ENCODE assay signal across 31 cellular contexts in the genomic region with DNA sequence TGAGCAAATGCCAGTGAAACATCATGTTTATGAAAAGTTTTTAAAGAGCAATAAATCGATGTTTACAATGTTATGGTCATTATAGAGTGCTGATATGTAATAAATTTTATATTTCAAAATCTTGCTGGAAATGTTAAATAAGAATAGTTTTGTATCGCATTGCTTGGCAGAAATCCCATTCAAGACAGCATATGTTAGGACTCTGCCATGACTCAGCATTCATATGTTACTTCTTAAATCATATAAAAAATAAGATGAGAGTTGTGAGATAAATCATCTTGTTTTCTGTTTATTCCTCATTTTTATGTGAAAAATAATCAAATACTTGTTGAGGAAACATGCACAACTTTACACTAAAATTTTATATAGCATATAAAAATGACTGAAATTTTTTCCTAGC.
DNase-seq lines count a peak whose midpoint lies in the region; ATAC-seq, FAIRE-seq and TF ChIP-seq lines count a peak whose summit lies in the region.
"Had no signal": no experiment of that assay in that cellular context is flagged by ENCODE, and none has a peak within 500 bp of the region (broad histone marks: within the 10 kb centered on the region; RNA-seq: fewer than 3 reads in every experiment).

No MANE protein-coding gene starts in this region.

- intact Hi-C loops in MCF 10A (cut with micrococcal nuclease) (no loop called here), breast epithelium (cut with DNase I; ENCODE audit: low total_unique reads) (no loop called here), PC-9 (cut with micrococcal nuclease; ENCODE audit: unreplicated experiment) (no loop called here)

- no peaks in the 10 kb centered on the region for H3K23me2 ChIP-seq in H1 (ENCODE audit: low read depth, low read length)

- TF ChIP-seq POLR2A in breast epithelium (IDR thresholded peaks at IDR 0.05) (no peak), H1 (IDR thresholded peaks at IDR 0.05; ENCODE audit: control extremely low read depth in 1 of 2, low read depth in 2 of 2, low read length in 2 of 2) (no peak)

- H2AFZ ChIP-seq in PC-9: peak overlapping the region; percentile 36; the same call in 1 of the 2 replicates
- no peak overlapping the region for H2AFZ ChIP-seq in H1 (ENCODE audit: low read length)

- H2BK120ac ChIP-seq in H1 (replicated peaks; ENCODE audit: low read depth, low read length): no peak overlapping the region

- no peak overlapping the region for H3K56ac ChIP-seq in H1 (replicated peaks; ENCODE audit: insufficient read length, low read depth, low read length)

- no peak for TF ChIP-seq RAD21 in H1 (IDR thresholded peaks at IDR 0.05 in 1 of 2, conservative IDR thresholded peaks at IDR 0.05 in 1 of 2; ENCODE audit: low read depth in 2 of 2, low read length in 2 of 2)

- H3K36me3 ChIP-seq in breast epithelium: no peaks in the 10 kb centered on the region
- no peaks in the 10 kb centered on the region for H3K36me3 ChIP-seq in PC-9 (ENCODE audit: low read depth)
- no peaks in the 10 kb centered on the region for H3K36me3 ChIP-seq in H1 (ENCODE audit: control insufficient read depth in 2 of 4, insufficient read depth in 4 of 4, low read length in 3 of 4)
- H3K36me3 ChIP-seq: BLaER1 treated with 17β-estradiol and CSF1 and Interleukin-3, amounts not matched to agents 10 nM and 100 nM; colonic mucosa; gastrocnemius medialis; lower lobe of right lung; pancreas; right atrium auricular region; upper lobe of right lung had no signal

- no peak overlapping the region for H3K27ac Mint-ChIP-seq in MCF 10A (ENCODE audit: low read depth, unreplicated experiment)
- H3K27ac Mint-ChIP-seq: activated CD4-positive, alpha-beta T cell treated with anti-CD3 and anti-CD28 coated beads, Interleukin-2, amount 10 ng/mL, durations not matched to agents 24 days and 14 days; activated naive CD8-positive, alpha-beta T cell; activated T-helper 2 cell treated with anti-CD3 and anti-CD28 coated beads, Interferon-gamma antibody, Interleukin-2, Interleukin-4, amounts not matched to agents 10 μg/mL and 5 μg/mL and 100 μg/mL, durations not matched to agents 14 hours and 24 hours and 36 hours; brain; nephron progenitor cell; T-helper 1 cell treated with Interleukin-12 subunit alpha and Interleukin-12 subunit beta and Interleukin-4 antibody, amounts not matched to agents 30 μg/mL and 1 μg/mL, for 36 hours had no signal

- no peaks in the 10 kb centered on the region for H3K36me3 Mint-ChIP-seq in MCF 10A (ENCODE audit: insufficient read depth, unreplicated experiment)
- H3K36me3 Mint-ChIP-seq: activated naive CD8-positive, alpha-beta T cell; brain had no signal

- TF ChIP-seq CTCF in MCF 10A (IDR thresholded peaks at IDR 0.05; ENCODE audit: unreplicated experiment): no peak
- no peak for TF ChIP-seq CTCF in breast epithelium (IDR thresholded peaks at IDR 0.05)
- no peak for TF ChIP-seq CTCF in PC-9 (conservative IDR thresholded peaks at IDR 0.05)
- no peak for TF ChIP-seq CTCF in H1 (IDR thresholded peaks at IDR 0.05; ENCODE audit: control extremely low read depth in 1 of 3, insufficient read depth in 1 of 3, low read depth in 1 of 3, low read length in 3 of 3)

- no peaks in the 10 kb centered on the region for H3K79me1 ChIP-seq in H1 (ENCODE audit: low read depth, low read length)

- no peak overlapping the region for H3K4me3 Mint-ChIP-seq in MCF 10A (ENCODE audit: unreplicated experiment)
- H3K4me3 Mint-ChIP-seq: activated CD4-positive, alpha-beta T cell treated with anti-CD3 and anti-CD28 coated beads, Interleukin-2, amount 10 ng/mL, durations not matched to agents 24 days and 14 days; activated naive CD8-positive, alpha-beta T cell; brain; nephron progenitor cell; T-helper 1 cell treated with Interleukin-12 subunit alpha and Interleukin-12 subunit beta and Interleukin-4 antibody, amounts not matched to agents 30 μg/mL and 1 μg/mL, for 36 hours had no signal

- no peak overlapping the region for H3K18ac ChIP-seq in H1 (ENCODE audit: extremely low read depth, low read length)

- no peaks in the 10 kb centered on the region for H3F3A ChIP-seq in PC-9 (ENCODE audit: insufficient read depth, low read depth)

- H3K4ac ChIP-seq in H1 (replicated peaks; ENCODE audit: insufficient read length, low read depth, low read length): no peak overlapping the region

- no peak overlapping the region for H2AK5ac ChIP-seq in H1 (ENCODE audit: low read depth, low read length)

- no peak overlapping the region for H2BK5ac ChIP-seq in H1 (ENCODE audit: low read depth, low read length)

- BruUV-seq in MCF 10A (replicated peaks; lab: Mats Ljungman, UMichigan) (no TSS peak), PC-9 (replicated peaks; lab: Mats Ljungman, UMichigan) (no TSS peak)

- POLR2A ChIA-PET in MCF 10A (lab: Yijun Ruan, JAX) (no interaction called here), PC-9 (lab: Charles Lee; ENCODE audit: unreplicated experiment) (no interaction called here), H1 (lab: Charles Lee; ENCODE audit: partially characterized antibody) (no interaction called here)

- H3K9ac ChIP-seq in H1 (replicated peaks in 1 of 4; ENCODE audit: extremely low read depth in 1 of 4, low read depth in 3 of 4, low read length in 3 of 4): no peak overlapping the region
- H3K9ac ChIP-seq: BLaER1 treated with 17β-estradiol and CSF1 and Interleukin-3, amounts not matched to agents 10 nM and 100 nM had no signal

- no peak overlapping the region for H2BK12ac ChIP-seq in H1 (ENCODE audit: low read depth, low read length)

- H4K20me1 ChIP-seq in PC-9 (ENCODE audit: insufficient read depth): no peaks in the 10 kb centered on the region
- H4K20me1 ChIP-seq in H1 (replicated peaks in 1 of 2; ENCODE audit: control insufficient read depth in 1 of 2, insufficient read depth in 2 of 2, low read length in 2 of 2): no peaks in the 10 kb centered on the region
- H4K20me1 ChIP-seq: BLaER1 treated with 17β-estradiol and CSF1 and Interleukin-3, amounts not matched to agents 10 nM and 100 nM had no signal

- no peak overlapping the region for H2BK20ac ChIP-seq in H1 (ENCODE audit: low read length)

- H3K4me3 ChIP-seq in breast epithelium (no peak overlapping the region), PC-9 (no peak overlapping the region), H1 (ENCODE audit: extremely low read depth in 1 of 4, insufficient read depth in 2 of 4, low read depth in 3 of 4, low read length in 4 of 4) (no peak overlapping the region)
- H3K4me3 ChIP-seq: BLaER1 treated with 17β-estradiol and CSF1 and Interleukin-3, amounts not matched to agents 10 nM and 100 nM; colonic mucosa; gastrocnemius medialis; lower lobe of right lung; mucosa of descending colon; pancreas; right atrium auricular region; upper lobe of right lung had no signal

- H4K5ac ChIP-seq in H1 (ENCODE audit: insufficient read length, low read depth, low read length): no peak overlapping the region

- no peaks in the 10 kb centered on the region for H3K4me1 Mint-ChIP-seq in MCF 10A (ENCODE audit: insufficient read depth, unreplicated experiment)
- H3K4me1 Mint-ChIP-seq: activated CD4-positive, alpha-beta T cell treated with anti-CD3 and anti-CD28 coated beads, Interleukin-2, amount 10 ng/mL, durations not matched to agents 24 days and 14 days; brain; nephron progenitor cell had no signal

- CTCF ChIA-PET in MCF 10A (lab: Yijun Ruan, JAX) (no interaction called here), PC-9 (lab: Charles Lee) (no interaction called here), H1 (lab: Charles Lee; ENCODE audit: partially characterized antibody) (no interaction called here)

- H3K27me3 Mint-ChIP-seq in MCF 10A (ENCODE audit: insufficient read depth, unreplicated experiment): no peaks in the 10 kb centered on the region
- H3K27me3 Mint-ChIP-seq: activated CD4-positive, alpha-beta T cell treated with anti-CD3 and anti-CD28 coated beads, Interleukin-2, amount 10 ng/mL, durations not matched to agents 24 days and 14 days; activated naive CD8-positive, alpha-beta T cell had no signal

- H3K79me2 ChIP-seq in PC-9 (ENCODE audit: low read depth): no peaks in the 10 kb centered on the region
- no peaks in the 10 kb centered on the region for H3K79me2 ChIP-seq in H1 (ENCODE audit: control insufficient read depth in 1 of 2, insufficient read depth in 2 of 2, low read length in 2 of 2)

- 88% methylated on average over 2 of the region's 2 CpGs; no CpG with 5 or more reads in 1 of the 2 experiments for WGBS in H1 (ENCODE audit: extremely low coverage in 1 of 2, insufficient coverage in 1 of 2, insufficient read length in 1 of 2, insufficient replicate concordance in 2 of 2, low coverage in 1 of 2, low lambda C conversion rate in 2 of 2, missing lambda C conversion rate in 1 of 2), 2 experiments

- no peak overlapping the region for H4K8ac ChIP-seq in H1 (ENCODE audit: extremely low read depth, insufficient read depth, low read length)

- H3K4me1 ChIP-seq in breast epithelium: no peaks in the 10 kb centered on the region
- H3K4me1 ChIP-seq in PC-9 (replicated peaks; ENCODE audit: insufficient read depth): no peaks in the 10 kb centered on the region
- no peaks in the 10 kb centered on the region for H3K4me1 ChIP-seq in H1 (replicated peaks in 1 of 4; ENCODE audit: control insufficient read depth in 3 of 4, insufficient read depth in 4 of 4, low read length in 3 of 4)
- H3K4me1 ChIP-seq: BLaER1 treated with 17β-estradiol and CSF1 and Interleukin-3, amounts not matched to agents 10 nM and 100 nM; Caco-2; colonic mucosa; gastrocnemius medialis; lower lobe of right lung; pancreas; right atrium auricular region; upper lobe of right lung had no signal

- no peak overlapping the region for H4K91ac ChIP-seq in H1 (replicated peaks; ENCODE audit: insufficient read length, low read length)

- DNase-seq in MCF 10A (ENCODE audit: unreplicated experiment) (peak; percentile 44), breast epithelium (ENCODE audit: low spot score in 2 of 2) (no peak), PC-9 (no peak), H1 (ENCODE audit: low read depth in 1 of 2, low spot score in 2 of 2) (no peak), NCI-H510A treated with DMSO at 0.1 percent for 48 hours (lab: John Stamatoyannopoulos, UW) (no peak)
- no peak for DNase-seq in stimulated activated CD4-positive, alpha-beta T cell treated with anti-CD3 and anti-CD28 coated beads, Interleukin-12 subunit alpha, Interleukin-12 subunit beta, amount 100 ng/mL, for 4 hours
- DNase-seq: 8988T; activated CD4-positive, alpha-beta T cell treated with anti-CD3 and anti-CD28 coated beads, Interleukin-2, amount 10 ng/mL, durations not matched to agents 24 days and 14 days; Caco-2; colonic mucosa; gastrocnemius medialis; H7; KBM-7; kidney; lower lobe of right lung; mucosa of descending colon; MV-4-11; NCI-H1694 treated with DMSO at 0.1 percent for 48 hours; NCI-H226; nephron progenitor cell; pancreas; upper lobe of right lung had no signal

- FAIRE-seq in H1 (lab: Jason Lieb, UNC) (no peak), islet of Langerhans (lab: Jason Lieb, UNC) (peak; percentile 83)
- FAIRE-seq: kidney, pancreas had no signal

- H3K14ac ChIP-seq in H1 (ENCODE audit: insufficient read length): no peak overlapping the region

- H2BK15ac ChIP-seq in H1 (ENCODE audit: low read length): no peak overlapping the region

- TF ChIP-seq EP300 in H1 (IDR thresholded peaks at IDR 0.05; ENCODE audit: borderline replicate concordance in 1 of 2, low read depth in 2 of 2, low read length in 2 of 2): no peak

- H3K4me2 ChIP-seq in PC-9 (peak overlapping the region; percentile 13; the same call in 1 of the 2 replicates), H1 (ENCODE audit: insufficient read depth in 1 of 2, low read depth in 2 of 2, low read length in 2 of 2) (no peak overlapping the region)
- H3K4me2 ChIP-seq: BLaER1 treated with 17β-estradiol and CSF1 and Interleukin-3, amounts not matched to agents 10 nM and 100 nM had no signal

- H3K9me2 ChIP-seq in PC-9 (ENCODE audit: insufficient read depth): no peaks in the 10 kb centered on the region

- no peak overlapping the region for H3K23ac ChIP-seq in H1 (ENCODE audit: insufficient read length)

- no peak for ATAC-seq in GM21825 (IDR thresholded peaks at IDR 0.05; ENCODE audit: unreplicated experiment)
- ATAC-seq: gastrocnemius medialis, lower lobe of right lung, mucosa of descending colon, Panc1, pancreas, upper lobe of right lung had no signal

- H3K27ac ChIP-seq in breast epithelium: no peak overlapping the region
- no peak overlapping the region for H3K27ac ChIP-seq in PC-9
- no peak overlapping the region for H3K27ac ChIP-seq in H1 (ENCODE audit: low read depth, low read length)
- H3K27ac ChIP-seq: BLaER1 treated with 17β-estradiol and CSF1 and Interleukin-3, amounts not matched to agents 10 nM and 100 nM; colonic mucosa; gastrocnemius medialis; lower lobe of right lung; pancreas; right atrium auricular region; upper lobe of right lung had no signal

- H3K9me3 ChIP-seq in breast epithelium: no peaks in the 10 kb centered on the region
- no peaks in the 10 kb centered on the region for H3K9me3 ChIP-seq in PC-9 (ENCODE audit: insufficient read depth, low read depth)
- no peaks in the 10 kb centered on the region for H3K9me3 ChIP-seq in H1 (ENCODE audit: insufficient read depth in 2 of 2, low read depth in 1 of 2, low read length in 1 of 2)
- H3K9me3 ChIP-seq: BLaER1 treated with 17β-estradiol and CSF1 and Interleukin-3, amounts not matched to agents 10 nM and 100 nM; Caco-2; colonic mucosa; gastrocnemius medialis; lower lobe of right lung; mucosa of descending colon; pancreas; right atrium auricular region; upper lobe of right lung had no signal

- H3K9me3 Mint-ChIP-seq in MCF 10A (ENCODE audit: unreplicated experiment): no peaks in the 10 kb centered on the region
- H3K9me3 Mint-ChIP-seq: brain, nephron progenitor cell had no signal

- H3K27me3 ChIP-seq in breast epithelium (no peaks in the 10 kb centered on the region), PC-9 (ENCODE audit: insufficient read depth, low read depth) (no peaks in the 10 kb centered on the region), H1 (replicated peaks in 1 of 4; ENCODE audit: control insufficient read depth in 3 of 4, extremely low read depth in 1 of 4, insufficient read depth in 3 of 4, low read length in 3 of 4) (no peaks in the 10 kb centered on the region)
- H3K27me3 ChIP-seq: BLaER1 treated with 17β-estradiol and CSF1 and Interleukin-3, amounts not matched to agents 10 nM and 100 nM; colonic mucosa; gastrocnemius medialis; right atrium auricular region; upper lobe of right lung had no signal
